ENCODE assay signal across 22 cellular contexts in the genomic region with DNA sequence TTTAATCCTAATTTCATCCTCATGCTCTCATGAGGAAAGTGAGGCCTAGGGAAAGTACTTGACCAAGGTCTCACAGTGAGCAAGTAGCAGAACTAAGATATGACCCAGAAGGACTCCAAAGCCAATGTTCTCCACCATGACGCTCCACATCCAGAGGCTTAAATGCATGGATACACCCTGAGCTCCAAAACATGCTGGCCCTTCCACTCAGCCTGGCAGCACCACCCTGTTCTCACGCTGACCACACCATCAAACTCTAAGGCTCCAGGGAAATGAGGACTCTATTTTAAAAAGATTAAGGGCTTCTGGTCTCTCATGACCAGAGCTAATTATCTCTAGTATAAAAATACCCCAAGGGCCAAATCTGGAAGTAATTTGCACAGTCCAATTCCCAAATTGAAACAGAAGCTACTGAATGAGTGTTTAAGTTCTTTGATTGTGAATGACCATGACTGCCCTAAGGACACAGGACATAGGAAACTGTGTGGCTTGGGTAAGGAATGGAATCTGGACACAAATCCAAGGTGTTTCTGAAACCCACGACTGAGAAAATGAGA.
A peak's percentile ranks its signal among the peaks of the same experiment; 100 is the strongest.
DNase-seq lines count a peak whose midpoint lies in the region.
"Had no signal": no experiment of that assay in that cellular context is flagged by ENCODE, and none has a peak within 500 bp of the region (broad histone marks: within the 10 kb centered on the region; RNA-seq: fewer than 3 reads in every experiment).

No MANE protein-coding gene starts in this region.

- DNase-seq in EH (ENCODE audit: low read depth): peak; percentile 29
- peak; percentile 82 for DNase-seq in M059J (ENCODE audit: low read depth)
- peak; percentile 41 for DNase-seq in putamen (ENCODE audit: low spot score)
- no peak for DNase-seq in dedifferentiated amniotic fluid mesenchymal stem cell (ENCODE audit: extremely low spot score)
- no peak for DNase-seq in NCI-H2171 (lab: John Stamatoyannopoulos, UW)
- DNase-seq in NCI-H2227 (lab: John Stamatoyannopoulos, UW; ENCODE audit: unreplicated experiment): no peak
- DNase-seq: CD4-positive, alpha-beta T cell; COR-L47; DMS79 treated with DMSO at 0.1 percent for 48 hours; GM23248; H9; KBM-7; NCI-H1092 treated with DMSO at 0.1 percent for 48 hours; NCI-H1436 treated with DMSO at 0.1 percent for 48 hours; NCI-H1930; NCI-H226; NCI-H524; NCI-H82; Peyer's patch had no signal

- H3K27ac ChIP-seq in angular gyrus (ENCODE audit: low read depth, low read length): peak overlapping the region; percentile 25
- H3K27ac ChIP-seq: BLaER1, GM23248, Peyer's patch, SJSA1 had no signal

Comparison
In these comparisons a context has a peak if more than half of its experiments do, and no peak if none do; other contexts are left out.
1. DNase-seq: peak in EH (single experiment), M059J (single experiment) and putamen (single experiment); none in dedifferentiated amniotic fluid mesenchymal stem cell (single experiment), NCI-H2171 (single experiment) and NCI-H2227 (single experiment).